In the genomic region with DNA sequence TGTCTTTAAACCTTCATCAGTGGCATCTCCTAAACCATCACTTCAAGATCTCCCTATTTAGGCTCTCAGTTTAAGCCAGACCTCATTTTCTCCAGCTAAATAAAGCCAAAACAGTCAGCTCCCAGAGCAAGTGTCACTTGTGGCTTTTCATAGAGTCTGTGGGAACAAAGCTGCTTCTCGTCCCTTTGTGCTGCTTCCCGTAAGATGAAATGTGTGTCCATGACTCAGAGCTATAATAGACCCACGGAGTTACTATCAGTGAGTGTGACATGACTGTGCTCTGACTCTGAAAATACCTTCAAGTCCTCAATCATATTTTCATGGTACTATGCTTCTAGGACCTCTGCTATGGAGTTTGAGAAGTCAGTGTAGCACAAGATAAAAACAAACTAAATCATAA, we compare ENCODE assay signal across 17 cellular contexts. TPM values are rescaled to one million over a fixed set of nuclear protein-coding genes. Genes with fewer than 3 reads are reported as not detected.
DNase-seq lines count a peak whose midpoint lies in the region; ATAC-seq and TF ChIP-seq lines count a peak whose summit lies in the region.
"Had no signal": no experiment of that assay in that cellular context is flagged by ENCODE, and none has a peak within 500 bp of the region (broad histone marks: within the 10 kb centered on the region; RNA-seq: fewer than 3 reads in every experiment).

No MANE protein-coding gene starts in this region.

- no TSS peak for BruUV-seq in A673 (replicated peaks; lab: Mats Ljungman, UMichigan)

- peaks cover 19% of the 10 kb centered on the region for H3K27me3 Mint-ChIP-seq in activated T-helper 17 cell treated with anti-CD3 and anti-CD28 coated beads, Interleukin-2, amount 50 U/mL, for 72 hours

- H3K4me1 ChIP-seq in A673 (ENCODE audit: insufficient read depth, low read length, poor library complexity, severe bottlenecking): no peaks in the 10 kb centered on the region
- H3K4me1 ChIP-seq: upper lobe of right lung had no signal

- no peak overlapping the region for H3K27ac ChIP-seq in A673 (ENCODE audit: low read depth, low read length, poor library complexity, severe bottlenecking)
- H3K27ac ChIP-seq in WERI-Rb-1: no peak overlapping the region
- H3K27ac ChIP-seq: upper lobe of right lung had no signal

- H3K27ac Mint-ChIP-seq in activated T-helper 17 cell treated with anti-CD3 and anti-CD28 coated beads, Interleukin-2, amount 50 U/mL, for 72 hours: peak overlapping the region; percentile 4
- H3K27ac Mint-ChIP-seq: CD8-positive, alpha-beta T cell had no signal

- POLR2A ChIA-PET in A673 (lab: Charles Lee; ENCODE audit: low non-redundant PET): no interaction called here

- no peaks in the 10 kb centered on the region for H3K9me3 ChIP-seq in A673 (ENCODE audit: low read depth, low read length, poor library complexity, severe bottlenecking)
- no peaks in the 10 kb centered on the region for H3K9me3 ChIP-seq in WERI-Rb-1 (ENCODE audit: severe bottlenecking)
- H3K9me3 ChIP-seq: upper lobe of right lung had no signal

- H3K27me3 ChIP-seq in A673 (replicated peaks; ENCODE audit: insufficient read depth, low read depth, low read length, poor library complexity) (no peaks in the 10 kb centered on the region), WERI-Rb-1 (ENCODE audit: insufficient read depth, low read depth, severe bottlenecking) (no peaks in the 10 kb centered on the region)
- H3K27me3 ChIP-seq: upper lobe of right lung had no signal

- H3K36me3 ChIP-seq in A673 (ENCODE audit: insufficient read depth, low read length, poor library complexity, severe bottlenecking) (no peaks in the 10 kb centered on the region), WERI-Rb-1 (no peaks in the 10 kb centered on the region)
- H3K36me3 ChIP-seq: upper lobe of right lung had no signal

- no peaks in the 10 kb centered on the region for H3K36me3 Mint-ChIP-seq in activated T-helper 17 cell treated with anti-CD3 and anti-CD28 coated beads, Interleukin-2, amount 50 U/mL, for 72 hours (ENCODE audit: low read depth)
- H3K36me3 Mint-ChIP-seq: CD8-positive, alpha-beta T cell had no signal

- H3K4me3 Mint-ChIP-seq in activated T-helper 17 cell treated with anti-CD3 and anti-CD28 coated beads, Interleukin-2, amount 50 U/mL, for 72 hours: peak overlapping the region; percentile 16
- H3K4me3 Mint-ChIP-seq: CD8-positive, alpha-beta T cell had no signal

- intact Hi-C loops in A673 (cut with micrococcal nuclease; ENCODE audit: unreplicated experiment): no loop called here

- TF ChIP-seq CTCF in A673 (conservative IDR thresholded peaks at IDR 0.05; ENCODE audit: low read depth, low read length): no peak
- TF ChIP-seq CTCF in WERI-Rb-1 (IDR thresholded peaks at IDR 0.05; ENCODE audit: low read depth, low read length): no peak

- CTCF ChIA-PET in A673 (lab: Charles Lee): interaction anchor here (0.9 kb wide), 1 partner anchor 9 kb away, joined by 5 read pairs; no protein-coding TSS in a partner anchor

- DNase-seq in A673 (ENCODE audit: low spot score) (peak; percentile 28), GM04504 (ENCODE audit: low read depth) (peak; percentile 59), hepatic stellate cell (ENCODE audit: low spot score) (peak; percentile 29), DMS153 treated with DMSO at 0.1 percent for 48 hours (lab: John Stamatoyannopoulos, UW; ENCODE audit: unreplicated experiment) (no peak), COR-L47 (lab: John Stamatoyannopoulos, UW) (no peak), GDM1 (lab: John Stamatoyannopoulos, UW) (no peak), WERI-Rb-1 (no peak)
- DNase-seq: activated CD4-positive, alpha-beta T cell treated with anti-CD3 and anti-CD28 coated beads for 4 hours; activated naive CD4-positive, alpha-beta T cell treated with anti-CD3 and anti-CD28 coated beads, Interleukin-2, amount 50 U/mL, for 16 hours; CD8-positive, alpha-beta T cell; hippocampal formation; midbrain; NCI-H524; retina; SW 1271; upper lobe of right lung had no signal

- peak; percentile 89 for ATAC-seq in activated T-helper 17 cell treated with anti-CD3 and anti-CD28 coated beads, Interleukin-2, amount 50 U/mL, for 72 hours (replicated peaks)
- ATAC-seq: CD8-positive, alpha-beta T cell; upper lobe of right lung had no signal

- H3K9me3 Mint-ChIP-seq in activated T-helper 17 cell treated with anti-CD3 and anti-CD28 coated beads, Interleukin-2, amount 50 U/mL, for 72 hours: no peaks in the 10 kb centered on the region
- H3K9me3 Mint-ChIP-seq: CD8-positive, alpha-beta T cell had no signal

- H3K4me3 ChIP-seq in A673 (ENCODE audit: low read depth, low read length, poor library complexity, severe bottlenecking) (no peak overlapping the region), WERI-Rb-1 (ENCODE audit: low read depth, low read length) (no peak overlapping the region)
- H3K4me3 ChIP-seq: upper lobe of right lung had no signal

- H3K4me1 Mint-ChIP-seq in activated T-helper 17 cell treated with anti-CD3 and anti-CD28 coated beads, Interleukin-2, amount 50 U/mL, for 72 hours: peaks cover 5% of the 10 kb centered on the region

RNA-seq across cellular contexts. Expression of a gene that starts 57.3 kb away (rescaled TPM):
- 0.58 and 1.1 TPM in 2 replicates for total RNA-seq in A673 (2021)
- not detected for total RNA-seq in activated T-helper 17 cell treated with anti-CD3 and anti-CD28 coated beads, Interleukin-2, amount 50 U/mL, for 72 hours
- total RNA-seq: CD8-positive, alpha-beta T cell had no signal

Comparison
In these comparisons a context has a peak if more than half of its experiments do, and no peak if none do; other contexts are left out.
1. DNase-seq: peak in A673 (single experiment), GM04504 (single experiment) and hepatic stellate cell (single experiment); none in DMS153 treated with DMSO at 0.1 percent for 48 hours (single experiment), COR-L47 (single experiment), GDM1 (single experiment) and WERI-Rb-1 (single experiment).